In the genomic region with DNA sequence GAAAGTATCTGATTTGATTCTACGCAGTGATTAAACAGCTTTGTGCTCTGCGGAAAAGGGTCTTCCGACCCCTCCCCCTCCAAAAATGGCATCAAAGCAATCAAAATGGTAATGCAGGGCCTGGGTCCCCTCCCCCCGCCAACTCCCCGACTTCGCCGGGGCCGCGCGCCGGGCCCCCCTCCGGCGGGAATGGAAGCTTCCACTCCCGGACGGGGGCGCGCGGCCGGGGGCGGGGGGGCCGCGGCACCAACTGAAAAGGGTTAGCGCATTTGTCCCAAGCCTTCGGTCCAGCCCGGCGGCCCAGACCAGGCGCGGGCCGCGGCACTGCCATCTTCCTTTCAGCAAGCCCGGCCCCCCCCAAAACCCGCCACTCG, we compare ENCODE assay signal across 10 cellular contexts. TPM values are rescaled to one million over a fixed set of nuclear protein-coding genes. Genes with fewer than 3 reads are reported as not detected.
DNase-seq lines count a peak whose midpoint lies in the region; ATAC-seq and TF ChIP-seq lines count a peak whose summit lies in the region.
"Had no signal": no experiment of that assay in that cellular context is flagged by ENCODE, and none has a peak within 500 bp of the region (broad histone marks: within the 10 kb centered on the region; RNA-seq: fewer than 3 reads in every experiment).

No MANE protein-coding gene starts in this region.

- peak overlapping the region; percentile 97 for H3K4me3 Mint-ChIP-seq in neural progenitor cell
- H3K4me3 Mint-ChIP-seq: activated naive CD8-positive, alpha-beta T cell treated with anti-CD3 and anti-CD28 coated beads, Interleukin-2, amount 10 ng/mL, durations not matched to agents 7 days and 5 days had no signal

- H3K4me1 Mint-ChIP-seq in neural progenitor cell: peaks cover 37% of the 10 kb centered on the region

- H3K79me2 ChIP-seq in neural progenitor cell (ENCODE audit: low read depth): peaks cover 68% of the 10 kb centered on the region

- H3F3A ChIP-seq in neural progenitor cell (ENCODE audit: low read depth): peaks cover 34% of the 10 kb centered on the region

- H3K9ac ChIP-seq in neural progenitor cell: peak overlapping the region; percentile 18

- no peak for ATAC-seq in Right ventricle myocardium superior (ENCODE audit: poor library complexity)
- ATAC-seq in gastroesophageal sphincter: peak; percentile 69
- ATAC-seq in GM18511 (IDR thresholded peaks at IDR 0.05; ENCODE audit: unreplicated experiment): no peak
- no peak for ATAC-seq in HG03460 (IDR thresholded peaks at IDR 0.05; ENCODE audit: unreplicated experiment)
- ATAC-seq: left lobe of liver had no signal

- TF ChIP-seq CTCF in cardiac muscle cell (IDR thresholded peaks at IDR 0.05; ENCODE audit: low read depth, low read length): no peak
- no peak for TF ChIP-seq CTCF in gastroesophageal sphincter (IDR thresholded peaks at IDR 0.05)
- no peak for TF ChIP-seq CTCF in neural progenitor cell (IDR thresholded peaks at IDR 0.05)
- peak in 1 of 4 experiments; percentile 4 for TF ChIP-seq CTCF in uterus (IDR thresholded peaks at IDR 0.05)

- H3K27me3 ChIP-seq in cardiac muscle cell (no peaks in the 10 kb centered on the region), gastroesophageal sphincter (peaks cover 86% of the 10 kb centered on the region), neural progenitor cell (peaks cover 5% of the 10 kb centered on the region), uterus (no peaks in the 10 kb centered on the region)

- H3K36me3 ChIP-seq in cardiac muscle cell (no peaks in the 10 kb centered on the region), gastroesophageal sphincter (no peaks in the 10 kb centered on the region), neural progenitor cell (no peaks in the 10 kb centered on the region), uterus (no peaks in the 10 kb centered on the region)

- H3K27ac ChIP-seq in cardiac muscle cell (peak overlapping the region; percentile 91), gastroesophageal sphincter (peak overlapping the region in 3 of 4 donors; percentile 77 to 87 (median 84)), neural progenitor cell (peak overlapping the region; percentile 92), uterus (peak overlapping the region; percentile 90 to 95)

- H3K27ac Mint-ChIP-seq in neural progenitor cell: peak overlapping the region; percentile 99
- H3K27ac Mint-ChIP-seq: activated naive CD8-positive, alpha-beta T cell treated with anti-CD3 and anti-CD28 coated beads, Interleukin-2, amount 10 ng/mL, durations not matched to agents 7 days and 5 days had no signal

- no peaks in the 10 kb centered on the region for H3K9me3 Mint-ChIP-seq in neural progenitor cell
- H3K9me3 Mint-ChIP-seq: activated naive CD8-positive, alpha-beta T cell treated with anti-CD3 and anti-CD28 coated beads, Interleukin-2, amount 10 ng/mL, durations not matched to agents 7 days and 5 days had no signal

- H3K9me3 ChIP-seq in cardiac muscle cell (ENCODE audit: low read depth) (no peaks in the 10 kb centered on the region), gastroesophageal sphincter (no peaks in the 10 kb centered on the region), neural progenitor cell (ENCODE audit: low read depth) (no peaks in the 10 kb centered on the region), uterus (no peaks in the 10 kb centered on the region)

- peak overlapping the region; percentile 91 for H3K4me2 ChIP-seq in neural progenitor cell

- no peak overlapping the region for H2AFZ ChIP-seq in neural progenitor cell (replicated peaks)

- peaks cover 49% of the 10 kb centered on the region for H4K20me1 ChIP-seq in neural progenitor cell (ENCODE audit: low read depth)

- 0% methylated on average over 4 of the region's 33 CpGs; no CpG with 5 or more reads in 1 of the 2 donors for WGBS in gastroesophageal sphincter (ENCODE audit: low coverage in 1 of 2), 2 donors

- peak in 1 of 2 donors; percentile 89 for DNase-seq in cardiac muscle cell (ENCODE audit: low read depth in 1 of 2, low spot score in 1 of 2)
- no peak for DNase-seq in Right ventricle myocardium superior
- peak; percentile 84 for DNase-seq in neural progenitor cell (ENCODE audit: low spot score)
- peak; percentile 52 to 53 for DNase-seq in uterus
- no peak for DNase-seq in AG08395 (ENCODE audit: low spot score)
- DNase-seq: activated naive CD8-positive, alpha-beta T cell treated with anti-CD3 and anti-CD28 coated beads, Interleukin-2, amount 10 ng/mL, durations not matched to agents 7 days and 5 days had no signal

- peak overlapping the region; percentile 66 for H3K4me3 ChIP-seq in cardiac muscle cell
- H3K4me3 ChIP-seq in gastroesophageal sphincter: peak overlapping the region; percentile 27 to 70
- peak overlapping the region; percentile 97 for H3K4me3 ChIP-seq in neural progenitor cell
- peak overlapping the region; percentile 59 to 61 for H3K4me3 ChIP-seq in uterus

- no peak for TF ChIP-seq POLR2A in gastroesophageal sphincter (IDR thresholded peaks at IDR 0.05)
- TF ChIP-seq POLR2A in uterus (IDR thresholded peaks at IDR 0.05): peak in 1 of 2 donors; percentile 19

- H3K4me1 ChIP-seq in cardiac muscle cell (ENCODE audit: low read depth): peaks cover 16% of the 10 kb centered on the region
- H3K4me1 ChIP-seq in gastroesophageal sphincter: peaks cover 0 to 51% (median 24%) of the 10 kb centered on the region in 3 donors
- peaks cover 9% of the 10 kb centered on the region for H3K4me1 ChIP-seq in neural progenitor cell
- peaks cover 0 to 11% of the 10 kb centered on the region in 2 donors for H3K4me1 ChIP-seq in uterus

- TF ChIP-seq EP300 in gastroesophageal sphincter (IDR thresholded peaks at IDR 0.05): no peak

- intact Hi-C loops in Right ventricle myocardium superior (cut with DNase I): no loop called here
- intact Hi-C loops in uterus (cut with DNase I; ENCODE audit: low total_unique reads): no loop called here

- peaks cover 4% of the 10 kb centered on the region for H3K27me3 Mint-ChIP-seq in neural progenitor cell (ENCODE audit: insufficient read depth, low read depth)

- H3K36me3 Mint-ChIP-seq in neural progenitor cell: peaks cover 20% of the 10 kb centered on the region
- H3K36me3 Mint-ChIP-seq: activated naive CD8-positive, alpha-beta T cell treated with anti-CD3 and anti-CD28 coated beads, Interleukin-2, amount 10 ng/mL, durations not matched to agents 7 days and 5 days had no signal

RNA-seq across cellular contexts. Expression of gene PHF21B, which starts 2.9 kb away (rescaled TPM):
- total RNA-seq in cardiac muscle cell (4.8 and 7.2 TPM in 2 replicates), Right ventricle myocardium superior (0.30 TPM), gastroesophageal sphincter (1 to 10 TPM in 3 of 4 donors, under 1 TPM in 1; 0.31 to 5.1 (median 1.4) TPM), neural progenitor cell (ENCODE audit: low replicate concordance) (6.7 and 22.6 TPM in 2 replicates), uterus (10 to 100 TPM in 1 of 4 donors, 1 to 10 TPM in 1, under 1 TPM in 2; under 0.01 to 11.9 (median 2.9) TPM)
- polyA plus RNA-seq in cardiac muscle cell: 1.3 and 3.0 TPM in 2 replicates
- total RNA-seq: activated naive CD8-positive, alpha-beta T cell treated with anti-CD3 and anti-CD28 coated beads, Interleukin-2, amount 10 ng/mL, durations not matched to agents 7 days and 5 days; left lobe of liver had no signal

Comparison
In these comparisons a context has a peak if more than half of its experiments do, and no peak if none do; other contexts are left out.
1. DNase-seq: peak in neural progenitor cell (single experiment) and uterus (2 of 2); none in Right ventricle myocardium superior (single experiment) and AG08395 (single experiment).
2. Peak in every context shown above with its lines, with median percentiles within 50 percentile points of each other: H3K27ac ChIP-seq and H3K4me3 ChIP-seq.